Comparison of ENCODE assay signal across 8 cellular contexts in the genomic region with DNA sequence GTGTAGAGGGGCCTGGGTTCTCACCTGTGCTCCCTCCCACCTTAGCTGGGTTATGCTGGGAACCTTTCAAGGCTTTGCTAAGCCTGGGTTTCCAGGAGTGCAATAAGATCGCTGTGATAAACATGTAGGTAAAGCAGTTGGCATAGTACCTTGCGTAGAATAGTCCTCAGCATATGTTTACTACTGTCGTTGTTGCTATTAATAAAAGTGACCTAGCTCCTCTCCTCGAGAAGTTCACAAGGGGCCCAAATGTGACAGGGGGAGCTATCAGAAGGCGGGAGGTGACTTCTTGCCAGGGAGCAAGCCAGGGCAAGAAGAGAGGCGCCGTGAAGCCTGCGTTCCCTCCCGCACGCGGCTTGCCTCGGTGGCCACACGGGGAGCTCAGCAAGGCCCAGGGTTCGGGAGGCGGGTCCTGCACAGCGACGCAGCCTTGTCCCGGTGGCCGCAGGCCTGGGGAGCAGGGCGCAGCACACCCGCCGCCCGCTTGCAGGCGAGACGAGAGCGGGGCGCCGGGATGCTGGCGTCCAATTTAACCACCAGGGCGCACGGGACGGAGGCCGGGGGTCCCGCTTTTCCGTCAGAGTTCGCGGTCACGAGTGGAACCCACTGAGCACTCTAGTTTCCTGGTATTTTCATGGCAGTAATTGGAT.
DNase-seq lines count a peak whose midpoint lies in the region; ATAC-seq lines count a peak whose summit lies in the region.

No MANE protein-coding gene starts in this region.

- intact Hi-C loops in activated CD4-positive, alpha-beta T cell treated with anti-CD3 and anti-CD28 coated beads for 36 hours (cut with DNase I, micrococcal nuclease) = loop anchor here in 1 of 2 experiments (1.0 kb wide), 1 partner anchor 21 kb away; no protein-coding TSS in a partner anchor

- H3K4me1 Mint-ChIP-seq in activated CD4-positive, alpha-beta T cell treated with anti-CD3 and anti-CD28 coated beads for 36 hours = peaks cover 9% of the 10 kb centered on the region
- H3K4me1 Mint-ChIP-seq in activated naive CD8-positive, alpha-beta T cell (ENCODE audit: low read depth) = peaks cover 10% of the 10 kb centered on the region

- H3K9me3 Mint-ChIP-seq in activated CD4-positive, alpha-beta T cell treated with anti-CD3 and anti-CD28 coated beads for 36 hours (ENCODE audit: low read depth) = no peaks in the 10 kb centered on the region
- no peaks in the 10 kb centered on the region for H3K9me3 Mint-ChIP-seq in activated naive CD8-positive, alpha-beta T cell (ENCODE audit: low read depth)

- ATAC-seq in activated CD4-positive, alpha-beta T cell treated with anti-CD3 and anti-CD28 coated beads for 36 hours = peak; percentile 40
- peak; percentile 9 for ATAC-seq in GM21825 (IDR thresholded peaks at IDR 0.05; ENCODE audit: unreplicated experiment)

- peak overlapping the region; percentile 66 for H3K4me3 Mint-ChIP-seq in activated CD4-positive, alpha-beta T cell treated with anti-CD3 and anti-CD28 coated beads for 36 hours
- peak overlapping the region; percentile 82 for H3K4me3 Mint-ChIP-seq in activated naive CD8-positive, alpha-beta T cell

- H3K9me3 ChIP-seq in MG63 = no peaks in the 10 kb centered on the region

- no peak for DNase-seq in activated CD4-positive, alpha-beta T cell treated with anti-CD3 and anti-CD28 coated beads for 36 hours
- no peak for DNase-seq in activated CD4-positive, alpha-beta T cell treated with anti-CD3 and anti-CD28 coated beads, Interleukin-2, amount 50 U/mL, for 1 hour
- peak; percentile 2 for DNase-seq in MG63
- DNase-seq in hepatic stellate cell (ENCODE audit: low spot score) = peak; percentile 12
- DNase-seq in putamen (ENCODE audit: low spot score) = peak; percentile 28
- no peak for DNase-seq in NCI-H1694 treated with DMSO at 0.1 percent for 48 hours (lab: John Stamatoyannopoulos, UW)

- H3K36me3 ChIP-seq in MG63 = no peaks in the 10 kb centered on the region

- H3K27ac Mint-ChIP-seq in activated CD4-positive, alpha-beta T cell treated with anti-CD3 and anti-CD28 coated beads for 36 hours = peak overlapping the region; percentile 42
- H3K27ac Mint-ChIP-seq in activated naive CD8-positive, alpha-beta T cell = no peak overlapping the region

- H3K27me3 ChIP-seq in MG63 = peaks cover 16% of the 10 kb centered on the region

- CTCF ChIA-PET in activated CD4-positive, alpha-beta T cell treated with anti-CD3 and anti-CD28 coated beads for 36 hours (lab: Charles Lee) = interaction anchor here (0.5 to 2.0 kb wide), 6 partner anchors 9 to 284 kb away, joined by 3 to 6 read pairs (median 4); no protein-coding TSS in a partner anchor

- H3K36me3 Mint-ChIP-seq in activated CD4-positive, alpha-beta T cell treated with anti-CD3 and anti-CD28 coated beads for 36 hours (ENCODE audit: low read depth) = no peaks in the 10 kb centered on the region
- H3K36me3 Mint-ChIP-seq in activated naive CD8-positive, alpha-beta T cell = no peaks in the 10 kb centered on the region

- peak overlapping the region; percentile 51 for H3K4me3 ChIP-seq in MG63

- H3K27me3 Mint-ChIP-seq in activated CD4-positive, alpha-beta T cell treated with anti-CD3 and anti-CD28 coated beads for 36 hours = peaks cover 41% of the 10 kb centered on the region
- peaks cover 45% of the 10 kb centered on the region for H3K27me3 Mint-ChIP-seq in activated naive CD8-positive, alpha-beta T cell

- POLR2A ChIA-PET in activated CD4-positive, alpha-beta T cell treated with anti-CD3 and anti-CD28 coated beads for 36 hours (lab: Charles Lee) = no interaction called here

Comparison
In these comparisons a context has a peak if more than half of its experiments do, and no peak if none do; other contexts are left out.
1. DNase-seq: peak in MG63 (single experiment), hepatic stellate cell (single experiment) and putamen (single experiment); none in activated CD4-positive, alpha-beta T cell treated with anti-CD3 and anti-CD28 coated beads for 36 hours (single experiment), activated CD4-positive, alpha-beta T cell treated with anti-CD3 and anti-CD28 coated beads, Interleukin-2, amount 50 U/mL, for 1 hour (single experiment) and NCI-H1694 treated with DMSO at 0.1 percent for 48 hours (single experiment).